1 cellular context compared by ENCODE assay signal in genomic region chr11:69122642-69123431, GRCh38.
TF ChIP-seq lines count a peak whose summit lies in the region.

No MANE protein-coding gene starts in this region.

TF ChIP-seq in IMR-90, 13 proteins besides CTCF, POLR2A, EP300 and RAD21 (continued from another document):
- TF ChIP-seq BHLHE40 (IDR thresholded peaks at IDR 0.05; ENCODE audit: low read depth, low read length) (peak; percentile 27; the same call in 1 of the 2 replicates), USF2 (IDR thresholded peaks at IDR 0.05; ENCODE audit: low read depth, low read length) (no peak)
